In genomic region chr9:132334364-132334763, GRCh38 we compare ENCODE assay signal across 2 cellular contexts.
TF ChIP-seq lines count a peak whose summit lies in the region.

No MANE protein-coding gene starts in this region.

TF ChIP-seq in HepG2, 621 proteins besides CTCF, POLR2A, EP300 and RAD21:
- TF ChIP-seq ZNF557 (CRISPR knock-in tag; IDR thresholded peaks at IDR 0.05): no peak
- TF ChIP-seq ZNF382 (CRISPR knock-in tag; IDR thresholded peaks at IDR 0.05; ENCODE audit: borderline replicate concordance): no peak
- TF ChIP-seq CBFB (CRISPR knock-in tag; IDR thresholded peaks at IDR 0.05): no peak
- TF ChIP-seq TERF1 (CRISPR knock-in tag; IDR thresholded peaks at IDR 0.05): no peak
- TF ChIP-seq SRSF9 (IDR thresholded peaks at IDR 0.05; ENCODE audit: borderline replicate concordance, insufficient read depth, low read depth, low read length, poor library complexity, severe bottlenecking): no peak
- no peak for TF ChIP-seq ZNF234 (CRISPR knock-in tag; conservative IDR thresholded peaks at IDR 0.05)
- no peak for TF ChIP-seq KDM4B (CRISPR knock-in tag; IDR thresholded peaks at IDR 0.05)
- TF ChIP-seq MAFF (IDR thresholded peaks at IDR 0.05; ENCODE audit: low read depth, low read length): peak; percentile 41; the same call in 1 of the 2 replicates
- TF ChIP-seq JUNB (CRISPR knock-in tag; IDR thresholded peaks at IDR 0.05; ENCODE audit: borderline replicate concordance): no peak
- TF ChIP-seq GMEB1 (CRISPR knock-in tag; IDR thresholded peaks at IDR 0.05; ENCODE audit: borderline replicate concordance): no peak
- TF ChIP-seq MAFK (conservative IDR thresholded peaks at IDR 0.05 in 1 of 2, IDR thresholded peaks at IDR 0.05 in 1 of 2; ENCODE audit: low read length in 2 of 2): peak; percentile 47 to 57; a peak in 3 of 4 replicates
TF ChIP-seq in HepG2: peak in this region for 2.

TF ChIP-seq in A549, 52 proteins besides CTCF, POLR2A, EP300 and RAD21:
- no peak for TF ChIP-seq HES2 (IDR thresholded peaks at IDR 0.05)
- TF ChIP-seq MAFK (IDR thresholded peaks at IDR 0.05; ENCODE audit: partially characterized antibody): peak; percentile 41
